In genomic region chr17:57370583-57370982, GRCh38 we compare ENCODE assay signal across 17 cellular contexts.
DNase-seq lines count a peak whose midpoint lies in the region; ATAC-seq and TF ChIP-seq lines count a peak whose summit lies in the region.
"Had no signal": no experiment of that assay in that cellular context is flagged by ENCODE, and none has a peak within 500 bp of the region (broad histone marks: within the 10 kb centered on the region; RNA-seq: fewer than 3 reads in every experiment).

No MANE protein-coding gene starts in this region.

- POLR2A ChIA-PET in activated CD8-positive, alpha-beta T cell treated with anti-CD3 and anti-CD28 coated beads for 36 hours (lab: Charles Lee): interaction anchor here (1.2 kb wide), 1 partner anchor 127 kb away, joined by 3 read pairs; no protein-coding TSS in a partner anchor

- intact Hi-C loops in left ventricle myocardium inferior (cut with micrococcal nuclease): no loop called here
- intact Hi-C loops in Right ventricle myocardium superior (cut with DNase I): no loop called here
- intact Hi-C loops in body of pancreas (cut with DNase I): no loop called here
- intact Hi-C loops in activated CD8-positive, alpha-beta T cell treated with anti-CD3 and anti-CD28 coated beads for 36 hours (cut with micrococcal nuclease): no loop called here

- TF ChIP-seq CTCF in left ventricle myocardium inferior (IDR thresholded peaks at IDR 0.05; ENCODE audit: borderline replicate concordance): no peak
- no peak for TF ChIP-seq CTCF in body of pancreas (IDR thresholded peaks at IDR 0.05)
- TF ChIP-seq CTCF in nephron (IDR thresholded peaks at IDR 0.05; ENCODE audit: unreplicated experiment in 3 of 3): no peak
- no peak for TF ChIP-seq CTCF in activated CD8-positive, alpha-beta T cell treated with anti-CD3 and anti-CD28 coated beads for 36 hours (IDR thresholded peaks at IDR 0.05)

- DNase-seq in left ventricle myocardium inferior: no peak
- no peak for DNase-seq in Right ventricle myocardium superior
- no peak for DNase-seq in body of pancreas
- DNase-seq in activated CD8-positive, alpha-beta T cell treated with anti-CD3 and anti-CD28 coated beads for 36 hours: no peak
- DNase-seq in activated naive CD4-positive, alpha-beta T cell treated with anti-CD3 and anti-CD28 coated beads, Interleukin-2, amount 50 U/mL, for 72 hours (ENCODE audit: low spot score in 2 of 2): no peak
- no peak for DNase-seq in GM03348 (ENCODE audit: low spot score)
- no peak for DNase-seq in amygdala (lab: John Stamatoyannopoulos, UW)
- DNase-seq: activated CD4-positive, CD25-positive, alpha-beta regulatory T cell; CD4-positive, CD25-positive, alpha-beta regulatory T cell; NCI-H1105; NCI-H82; SHP77; stimulated activated CD4-positive, alpha-beta T cell treated with anti-CD3 and anti-CD28 coated beads, Interleukin-2, amount 100 ng/mL, for 24 hours had no signal

- H3K9me3 Mint-ChIP-seq in nephron: peaks cover 10% of the 10 kb centered on the region
- peaks cover 7% of the 10 kb centered on the region for H3K9me3 Mint-ChIP-seq in activated CD8-positive, alpha-beta T cell treated with anti-CD3 and anti-CD28 coated beads for 36 hours
- peaks cover 0 to 4% of the 10 kb centered on the region in 2 donors for H3K9me3 Mint-ChIP-seq in activated naive CD4-positive, alpha-beta T cell treated with anti-CD3 and anti-CD28 coated beads, Interleukin-2, amount 50 U/mL, for 72 hours
- H3K9me3 Mint-ChIP-seq: CD4-positive, CD25-positive, alpha-beta regulatory T cell; dendritic cell treated with granulocyte-macrophage colony-stimulating factor and Interleukin-4, amounts not matched to agents 40 ng/mL and 50 ng/mL, for 4 days had no signal

- peak overlapping the region; percentile 89 to 98 (median 94) for H3K27ac Mint-ChIP-seq in nephron
- H3K27ac Mint-ChIP-seq in activated CD8-positive, alpha-beta T cell treated with anti-CD3 and anti-CD28 coated beads for 36 hours: no peak overlapping the region
- no peak overlapping the region for H3K27ac Mint-ChIP-seq in activated naive CD4-positive, alpha-beta T cell treated with anti-CD3 and anti-CD28 coated beads, Interleukin-2, amount 50 U/mL, for 72 hours
- H3K27ac Mint-ChIP-seq: CD4-positive, CD25-positive, alpha-beta regulatory T cell; dendritic cell treated with granulocyte-macrophage colony-stimulating factor and Interleukin-4, amounts not matched to agents 40 ng/mL and 50 ng/mL, for 4 days had no signal

- TF ChIP-seq POLR2A in body of pancreas (IDR thresholded peaks at IDR 0.05): no peak

- no peak overlapping the region for H3K4me3 Mint-ChIP-seq in nephron
- no peak overlapping the region for H3K4me3 Mint-ChIP-seq in activated CD8-positive, alpha-beta T cell treated with anti-CD3 and anti-CD28 coated beads for 36 hours
- H3K4me3 Mint-ChIP-seq: CD4-positive, CD25-positive, alpha-beta regulatory T cell; dendritic cell treated with granulocyte-macrophage colony-stimulating factor and Interleukin-4, amounts not matched to agents 40 ng/mL and 50 ng/mL, for 4 days had no signal

- H3K36me3 Mint-ChIP-seq in nephron (ENCODE audit: low read depth): peaks cover 29% of the 10 kb centered on the region
- peaks cover 16% of the 10 kb centered on the region for H3K36me3 Mint-ChIP-seq in activated CD8-positive, alpha-beta T cell treated with anti-CD3 and anti-CD28 coated beads for 36 hours (ENCODE audit: low read depth)
- H3K36me3 Mint-ChIP-seq in activated naive CD4-positive, alpha-beta T cell treated with anti-CD3 and anti-CD28 coated beads, Interleukin-2, amount 50 U/mL, for 72 hours: peaks cover 0 to 26% of the 10 kb centered on the region in 2 donors

- H3K27me3 ChIP-seq in left ventricle myocardium inferior (ENCODE audit: low read depth) (no peaks in the 10 kb centered on the region), body of pancreas (no peaks in the 10 kb centered on the region)

- H3K9me3 ChIP-seq in left ventricle myocardium inferior (replicated peaks) (peaks cover 11% of the 10 kb centered on the region), body of pancreas (no peaks in the 10 kb centered on the region)

- peak overlapping the region; percentile 75 for H3K27ac ChIP-seq in left ventricle myocardium inferior (replicated peaks)
- peak overlapping the region; percentile 21 to 74 (median 65) for H3K27ac ChIP-seq in body of pancreas
- H3K27ac ChIP-seq: thoracic aorta had no signal

- no peak overlapping the region for H3K4me3 ChIP-seq in left ventricle myocardium inferior
- no peak overlapping the region for H3K4me3 ChIP-seq in body of pancreas
- H3K4me3 ChIP-seq: K562, thoracic aorta had no signal

- H3K4me1 ChIP-seq in left ventricle myocardium inferior: peaks cover 56% of the 10 kb centered on the region
- peaks cover 57% of the 10 kb centered on the region for H3K4me1 ChIP-seq in body of pancreas

- ATAC-seq in Right ventricle myocardium superior (ENCODE audit: poor library complexity) (no peak), body of pancreas (no peak)
- no peak for ATAC-seq in activated CD8-positive, alpha-beta T cell treated with anti-CD3 and anti-CD28 coated beads for 36 hours
- ATAC-seq in activated naive CD4-positive, alpha-beta T cell treated with anti-CD3 and anti-CD28 coated beads, Interleukin-2, amount 50 U/mL, for 72 hours: no peak
- ATAC-seq: K562 had no signal

- WGBS in body of pancreas, 2 donors: 95 to 98% methylated on average over 3 of the region's 3 CpGs

- peaks cover 34% of the 10 kb centered on the region for H3K4me1 Mint-ChIP-seq in nephron
- H3K4me1 Mint-ChIP-seq in activated CD8-positive, alpha-beta T cell treated with anti-CD3 and anti-CD28 coated beads for 36 hours (ENCODE audit: low read depth): peaks cover 21% of the 10 kb centered on the region

- H3K27me3 Mint-ChIP-seq in nephron (ENCODE audit: low read depth): peaks cover 2% of the 10 kb centered on the region
- no peaks in the 10 kb centered on the region for H3K27me3 Mint-ChIP-seq in activated CD8-positive, alpha-beta T cell treated with anti-CD3 and anti-CD28 coated beads for 36 hours
- H3K27me3 Mint-ChIP-seq: CD4-positive, CD25-positive, alpha-beta regulatory T cell; dendritic cell treated with granulocyte-macrophage colony-stimulating factor and Interleukin-4, amounts not matched to agents 40 ng/mL and 50 ng/mL, for 4 days had no signal

- no peaks in the 10 kb centered on the region for H3K36me3 ChIP-seq in left ventricle myocardium inferior
- H3K36me3 ChIP-seq in body of pancreas (replicated peaks in 1 of 2; ENCODE audit: insufficient read depth in 1 of 2, low read depth in 2 of 2): no peaks in the 10 kb centered on the region
- H3K36me3 ChIP-seq: thoracic aorta had no signal

- CTCF ChIA-PET in activated CD8-positive, alpha-beta T cell treated with anti-CD3 and anti-CD28 coated beads for 36 hours (lab: Charles Lee): interaction anchor here (1.6 kb wide), 1 partner anchor 34 kb away, joined by 3 read pairs; no protein-coding TSS in a partner anchor

Comparison
In these comparisons a context has a peak if more than half of its experiments do, and no peak if none do; other contexts are left out.
1. H3K27ac Mint-ChIP-seq: peak in nephron (3 of 3); none in activated CD8-positive, alpha-beta T cell treated with anti-CD3 and anti-CD28 coated beads for 36 hours (single experiment) and activated naive CD4-positive, alpha-beta T cell treated with anti-CD3 and anti-CD28 coated beads, Interleukin-2, amount 50 U/mL, for 72 hours (0 of 2).